1 cellular context compared by ENCODE assay signal in genomic region chr3:11060500-11061251, GRCh38.
TF ChIP-seq lines count a peak whose summit lies in the region.

No MANE protein-coding gene starts in this region.

TF ChIP-seq in K562, 482 proteins besides CTCF, POLR2A, EP300 and RAD21 (continued from another document):
- TF ChIP-seq ZNF407 (IDR thresholded peaks at IDR 0.05; ENCODE audit: low read depth) (no peak), ZBTB9 (CRISPR knock-in tag; IDR thresholded peaks at IDR 0.05) (0 out of 2 replicates have a peak, but pooled peaks have one; percentile 61), STAG1 (CRISPR knock-in tag; IDR thresholded peaks at IDR 0.05; ENCODE audit: borderline replicate concordance) (peak; percentile 76), ZNF263 (CRISPR knock-in tag; IDR thresholded peaks at IDR 0.05; ENCODE audit: borderline replicate concordance) (0 out of 2 replicates have a peak, but pooled peaks have one; percentile 20), MTA3 (IDR thresholded peaks at IDR 0.05; ENCODE audit: borderline replicate concordance) (0 out of 2 replicates have a peak, but pooled peaks have one; percentile 20), XRCC5 (IDR thresholded peaks at IDR 0.05; ENCODE audit: low read depth, low read length) (0 out of 2 replicates have a peak, but pooled peaks have one; percentile 22)
- TF ChIP-seq, protein P1, sequence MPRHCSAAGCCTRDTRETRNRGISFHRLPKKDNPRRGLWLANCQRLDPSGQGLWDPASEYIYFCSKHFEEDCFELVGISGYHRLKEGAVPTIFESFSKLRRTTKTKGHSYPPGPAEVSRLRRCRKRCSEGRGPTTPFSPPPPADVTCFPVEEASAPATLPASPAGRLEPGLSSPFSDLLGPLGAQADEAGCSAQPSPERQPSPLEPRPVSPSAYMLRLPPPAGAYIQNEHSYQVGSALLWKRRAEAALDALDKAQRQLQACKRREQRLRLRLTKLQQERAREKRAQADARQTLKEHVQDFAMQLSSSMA (CRISPR knock-in tag; IDR thresholded peaks at IDR 0.05): no peak
TF ChIP-seq in K562: peak in this region for 10.
